8 cellular contexts compared by ENCODE assay signal in the genomic region with DNA sequence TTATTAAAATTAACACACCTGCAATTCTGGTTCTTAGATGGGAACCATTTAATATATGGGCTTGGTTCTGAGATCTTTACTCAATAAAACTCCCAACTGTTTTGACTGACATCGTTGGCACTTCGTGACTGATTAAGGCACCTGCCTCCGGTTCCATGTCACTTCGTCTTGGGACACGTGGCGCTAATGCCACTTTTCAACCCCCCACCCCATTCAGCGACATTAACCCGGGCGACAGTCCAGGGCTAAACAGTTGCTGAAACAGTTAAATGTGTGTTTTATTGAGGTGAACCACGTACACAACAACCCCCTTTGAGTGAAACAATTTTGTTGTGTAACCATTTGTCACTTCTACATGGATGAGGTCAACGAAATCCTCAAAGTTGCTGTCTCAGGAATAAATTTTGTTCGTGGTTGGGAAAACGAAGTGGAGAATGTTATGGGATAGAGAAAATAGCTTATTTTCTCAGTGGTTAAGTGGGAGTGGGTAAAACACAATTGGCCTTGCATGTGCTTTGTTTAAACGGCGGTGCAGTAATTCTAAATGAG. TPM values are rescaled to one million over a fixed set of nuclear protein-coding genes. Genes with fewer than 3 reads are reported as not detected.
DNase-seq lines count a peak whose midpoint lies in the region; ATAC-seq, FAIRE-seq and TF ChIP-seq lines count a peak whose summit lies in the region.

No MANE protein-coding gene starts in this region.

- CTCF ChIA-PET in A673 (lab: Charles Lee) = interaction anchor here (0.6 kb wide), 1 partner anchor 294 kb away, joined by 5 read pairs; no protein-coding TSS in a partner anchor

- no peak for FAIRE-seq in frontal cortex (lab: Jason Lieb, UNC)

- H3K36me3 ChIP-seq in A673 (ENCODE audit: insufficient read depth, low read length, poor library complexity, severe bottlenecking) (no peaks in the 10 kb centered on the region), HUES64 (ENCODE audit: insufficient read depth, low read length) (no peaks in the 10 kb centered on the region), brain microvascular endothelial cell (replicated peaks) (no peaks in the 10 kb centered on the region)

- H3K27ac ChIP-seq in A673 (ENCODE audit: low read depth, low read length, poor library complexity, severe bottlenecking) (peak overlapping the region; percentile 99), HUES64 (ENCODE audit: low read depth, low read length) (peak overlapping the region; percentile 99), brain microvascular endothelial cell (peak overlapping the region; percentile 97)

- H3K9ac ChIP-seq in HUES64 (ENCODE audit: low read depth, low read length) = peak overlapping the region; percentile 96

- peak overlapping the region; percentile 68 for H3K4me3 ChIP-seq in A673 (ENCODE audit: low read depth, low read length, poor library complexity, severe bottlenecking)
- peak overlapping the region; percentile 89 for H3K4me3 ChIP-seq in HUES64 (ENCODE audit: low read length)
- H3K4me3 ChIP-seq in brain microvascular endothelial cell (ENCODE audit: low read depth, low read length) = peak overlapping the region; percentile 61
- peak overlapping the region; percentile 68 for H3K4me3 ChIP-seq in mononuclear cell (ENCODE audit: low read length)

- no peaks in the 10 kb centered on the region for H3K27me3 ChIP-seq in A673 (replicated peaks; ENCODE audit: insufficient read depth, low read depth, low read length, poor library complexity)
- no peaks in the 10 kb centered on the region for H3K27me3 ChIP-seq in HUES64 (ENCODE audit: insufficient read depth, low read length)
- H3K27me3 ChIP-seq in brain microvascular endothelial cell (replicated peaks) = no peaks in the 10 kb centered on the region
- H3K27me3 ChIP-seq in mononuclear cell (ENCODE audit: insufficient read depth, low read length) = no peaks in the 10 kb centered on the region

- intact Hi-C loops in A673 (cut with micrococcal nuclease; ENCODE audit: unreplicated experiment) = no loop called here

- POLR2A ChIA-PET in A673 (lab: Charles Lee; ENCODE audit: low non-redundant PET) = no interaction called here

- no peaks in the 10 kb centered on the region for H3K9me3 ChIP-seq in A673 (ENCODE audit: low read depth, low read length, poor library complexity, severe bottlenecking)
- no peaks in the 10 kb centered on the region for H3K9me3 ChIP-seq in HUES64 (ENCODE audit: insufficient read depth, low read depth, low read length)
- no peaks in the 10 kb centered on the region for H3K9me3 ChIP-seq in mononuclear cell (ENCODE audit: low read depth, low read length)

- TSS peak; percentile 91 for BruUV-seq in A673 (replicated peaks; lab: Mats Ljungman, UMichigan)

- DNase-seq in A673 (ENCODE audit: low spot score) = no peak
- DNase-seq in brain microvascular endothelial cell = no peak
- DNase-seq in GF-D8 (lab: John Stamatoyannopoulos, UW) = no peak
- no peak for DNase-seq in SIG-M5 treated with dmso at 0.1 percent for 504 hours (lab: John Stamatoyannopoulos, UW; ENCODE audit: unreplicated experiment)
- no peak for DNase-seq in frontal cortex (ENCODE audit: low spot score in 2 of 2)

- WGBS in HUES64 = 63% methylated on average over 15 of the region's 15 CpGs

- in situ Hi-C loops in brain microvascular endothelial cell (cut with HindIII; ENCODE audit: low pct_ligation_motif_present, low sequenced_read_pairs) = no loop called here

- H3K4me1 ChIP-seq in A673 (ENCODE audit: insufficient read depth, low read length, poor library complexity, severe bottlenecking) (peaks cover 43% of the 10 kb centered on the region), HUES64 (ENCODE audit: insufficient read depth, low read length) (peaks cover 59% of the 10 kb centered on the region), mononuclear cell (ENCODE audit: insufficient read depth, low read length) (peaks cover 43% of the 10 kb centered on the region)

- ATAC-seq in HG02970 (IDR thresholded peaks at IDR 0.05; ENCODE audit: low FRiP score, unreplicated experiment) = no peak

- no peak for TF ChIP-seq CTCF in A673 (conservative IDR thresholded peaks at IDR 0.05; ENCODE audit: low read depth, low read length)
- TF ChIP-seq CTCF in brain microvascular endothelial cell (IDR thresholded peaks at IDR 0.05; ENCODE audit: low read depth, low read length, missing control alignments) = no peak

RNA-seq across cellular contexts. Expression of a gene that starts 9.9 kb away (rescaled TPM):
- total RNA-seq in A673 (2021) = 395 and 440 TPM in 2 replicates
- 197 TPM for polyA plus RNA-seq in HUES64 (2013, experiment 1 of 2)
- 203 TPM for polyA plus RNA-seq in HUES64 (2013, experiment 2 of 2)
- 277 TPM for total RNA-seq in mononuclear cell
- 252 TPM for total RNA-seq in frontal cortex
